ENCODE assay signal across 8 cellular contexts in the genomic region with DNA sequence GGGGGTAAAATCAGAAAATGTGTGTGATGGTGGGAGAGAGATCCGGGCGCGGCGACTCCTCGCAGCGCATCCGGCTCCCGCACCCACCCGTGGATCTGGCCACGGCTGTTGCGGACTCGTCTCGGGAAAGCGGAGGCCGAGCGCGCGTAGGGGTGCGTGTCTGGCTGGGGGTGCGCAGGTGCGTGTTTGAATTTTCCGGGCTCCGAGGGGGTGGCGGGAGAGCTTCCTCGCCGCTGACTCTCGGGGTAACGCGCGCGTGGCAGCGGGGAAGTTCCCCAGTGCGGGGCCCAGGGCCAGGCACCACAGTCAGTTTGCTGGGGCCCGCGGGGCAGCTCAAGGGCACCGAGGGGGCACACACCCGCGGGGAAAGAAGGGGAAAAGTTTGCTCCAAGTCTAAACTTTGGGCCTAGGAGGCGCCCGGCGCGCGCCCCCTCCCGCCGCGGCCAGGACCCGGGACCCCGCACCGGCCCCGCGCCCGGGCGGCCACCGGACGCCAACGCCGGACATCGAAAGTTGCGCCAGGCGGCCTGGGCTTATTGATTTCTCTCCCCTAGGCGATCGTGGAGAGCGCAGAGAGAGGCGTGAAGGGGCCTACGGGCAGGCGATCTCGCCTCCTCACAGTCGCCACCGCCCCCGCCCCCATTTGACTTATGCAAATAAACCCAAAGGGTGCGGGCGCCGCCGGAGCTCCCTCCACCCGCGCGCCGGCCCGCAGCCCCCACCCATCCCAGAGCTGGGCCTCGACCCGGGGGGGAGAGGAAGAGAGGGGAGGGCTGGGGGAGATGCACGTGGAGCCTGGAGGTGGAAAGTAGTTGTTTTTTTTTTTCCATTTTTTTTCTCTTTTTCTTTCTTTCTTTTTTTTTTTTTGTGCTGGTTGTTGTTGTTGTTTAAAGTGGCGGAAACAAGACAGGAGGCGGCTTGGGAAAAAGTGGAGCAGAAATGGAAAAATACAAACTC. TPM values are rescaled to one million over a fixed set of nuclear protein-coding genes. Genes with fewer than 3 reads are reported as not detected.
DNase-seq lines count a peak whose midpoint lies in the region; ATAC-seq and TF ChIP-seq lines count a peak whose summit lies in the region.

No MANE protein-coding gene starts in this region.

- H3K36me3 ChIP-seq in Karpas-422 (ENCODE audit: insufficient read depth, low read length) (no peaks in the 10 kb centered on the region), kidney epithelial cell (ENCODE audit: control insufficient read depth, insufficient read depth, low read length) (no peaks in the 10 kb centered on the region)

- H3K4me3 ChIP-seq in Karpas-422 (ENCODE audit: low read length) (peak overlapping the region; percentile 81), cardiac fibroblast (replicated peaks in 1 of 2; ENCODE audit: low read depth in 2 of 2, low read length in 2 of 2) (peak overlapping the region; percentile 62 to 73), kidney epithelial cell (ENCODE audit: low read depth, low read length) (peak overlapping the region; percentile 61)

- H4K20me1 ChIP-seq in Karpas-422 (ENCODE audit: insufficient read depth, low read depth, low read length): no peaks in the 10 kb centered on the region

- peak overlapping the region; percentile 93 for H3K4me2 ChIP-seq in Karpas-422 (ENCODE audit: low read depth, low read length, poor library complexity, severe bottlenecking)

- H3K9me3 ChIP-seq in Karpas-422 (ENCODE audit: low read length): no peaks in the 10 kb centered on the region

- POLR2A ChIA-PET in WTC11 (lab: Charles Lee): interaction anchor here (0.7 to 1.4 kb wide), 2 partner anchors 93 to 114 kb away, joined by 4 to 5 read pairs; no protein-coding TSS in a partner anchor

- H2AFZ ChIP-seq in Karpas-422 (ENCODE audit: low read length): no peak overlapping the region

- H3K4me1 Mint-ChIP-seq in WTC11: peaks cover 41% of the 10 kb centered on the region

- H3K27ac Mint-ChIP-seq in WTC11: peak overlapping the region; percentile 95

- H3K36me3 Mint-ChIP-seq in WTC11: no peaks in the 10 kb centered on the region

- CTCF ChIA-PET in WTC11 (lab: Charles Lee): interaction anchor here (1.0 to 1.8 kb wide), 3 partner anchors 13 to 98 kb away, joined by 3 to 6 read pairs (median 5); no protein-coding TSS in a partner anchor

- peaks cover 48% of the 10 kb centered on the region for H3K79me2 ChIP-seq in Karpas-422 (ENCODE audit: low read length)

- TF ChIP-seq CTCF in WTC11 (IDR thresholded peaks at IDR 0.05): no peak
- no peak for TF ChIP-seq CTCF in cardiac fibroblast (IDR thresholded peaks at IDR 0.05; ENCODE audit: low read depth, low read length)
- TF ChIP-seq CTCF in kidney epithelial cell (IDR thresholded peaks at IDR 0.05; ENCODE audit: insufficient read depth, low read length, poor library complexity, severe bottlenecking): no peak

- peak overlapping the region; percentile 87 for H3K4me3 Mint-ChIP-seq in WTC11

- peak overlapping the region; percentile 97 for H3K27ac ChIP-seq in Karpas-422 (ENCODE audit: low read length)

- DNase-seq in GM03348 (ENCODE audit: low spot score) (peak; percentile 61), Karpas-422 (peak; percentile 96), WTC11 (ENCODE audit: low spot score) (peak; percentile 79), cardiac fibroblast (ENCODE audit: low read depth in 2 of 2) (peak; percentile 45 to 46), kidney epithelial cell (ENCODE audit: low read depth) (no peak), superior temporal gyrus (ENCODE audit: extremely low spot score) (no peak)
- DNase-seq in stimulated activated CD4-positive, alpha-beta T cell treated with anti-CD3 and anti-CD28 coated beads, Interleukin-15, amount 100 ng/mL, for 24 hours: peak; percentile 89

- H3K9me2 ChIP-seq in Karpas-422 (replicated peaks; ENCODE audit: insufficient read depth, low read length): no peaks in the 10 kb centered on the region

- H3K27me3 Mint-ChIP-seq in WTC11 (ENCODE audit: low read depth): peaks cover 29% of the 10 kb centered on the region

- H3K27me3 ChIP-seq in Karpas-422 (ENCODE audit: low read length) (no peaks in the 10 kb centered on the region), kidney epithelial cell (ENCODE audit: control insufficient read depth, insufficient read depth, low read length) (no peaks in the 10 kb centered on the region)

- no peaks in the 10 kb centered on the region for H3K9me3 Mint-ChIP-seq in WTC11

- H3K4me1 ChIP-seq in Karpas-422 (ENCODE audit: low read length): peaks cover 64% of the 10 kb centered on the region

- ATAC-seq in WTC11: peak; percentile 11
- no peak for ATAC-seq in GM19023 (IDR thresholded peaks at IDR 0.05; ENCODE audit: unreplicated experiment)

- peak overlapping the region; percentile 98 for H3K9ac ChIP-seq in Karpas-422 (ENCODE audit: low read length)

TF ChIP-seq in WTC11, 78 proteins besides CTCF, POLR2A, EP300 and RAD21:
- TF ChIP-seq ZNF532 (CRISPR knock-in tag; IDR thresholded peaks at IDR 0.05; ENCODE audit: borderline replicate concordance) (no peak), KAT7 (CRISPR knock-in tag; IDR thresholded peaks at IDR 0.05; ENCODE audit: borderline replicate concordance) (peak; percentile 86; the same call in 1 of the 2 replicates), ZNF423 (CRISPR knock-in tag; IDR thresholded peaks at IDR 0.05) (peak; percentile 30; the same call in 1 of the 2 replicates), MYBL2 (CRISPR knock-in tag; IDR thresholded peaks at IDR 0.05) (0 out of 2 replicates have a peak, but pooled peaks have one; percentile 5), FOXP4 (CRISPR knock-in tag; IDR thresholded peaks at IDR 0.05) (0 out of 2 replicates have a peak, but pooled peaks have one; percentile 1), GABPB1 (CRISPR knock-in tag; IDR thresholded peaks at IDR 0.05) (peak; percentile 42; the same call in 1 of the 2 replicates), USF1 (CRISPR knock-in tag; IDR thresholded peaks at IDR 0.05) (no peak), E2F5 (CRISPR knock-in tag; IDR thresholded peaks at IDR 0.05) (no peak)

RNA-seq across cellular contexts. Expression of gene FOXP1, which starts 0.6 kb away (rescaled TPM):
- 202 and 334 TPM in 2 replicates for total RNA-seq in Karpas-422 (2014; rRNA removed; shearing (Covaris generic); ENCODE audit: low replicate concordance)
- total RNA-seq in WTC11 (2021) (24.7 to 25.8 TPM (median 25.2 TPM) in 3 replicates), kidney epithelial cell (71.3 and 75.0 TPM in 2 replicates)

Comparison
In these comparisons a context has a peak if more than half of its experiments do, and no peak if none do; other contexts are left out.
1. DNase-seq: peak in GM03348 (single experiment), Karpas-422 (single experiment), WTC11 (single experiment), cardiac fibroblast (2 of 2) and stimulated activated CD4-positive, alpha-beta T cell treated with anti-CD3 and anti-CD28 coated beads, Interleukin-15, amount 100 ng/mL, for 24 hours (single experiment); none in kidney epithelial cell (single experiment) and superior temporal gyrus (single experiment).
2. Peak in every context shown above with its lines, with median percentiles within 50 percentile points of each other: H3K4me3 ChIP-seq.